ENCODE assay signal across 1 cellular context in genomic region chr6:21710908-21711627, GRCh38.
A peak's percentile ranks its signal among the peaks of the same experiment; 100 is the strongest.
TF ChIP-seq lines count a peak whose summit lies in the region.

No MANE protein-coding gene starts in this region.

TF ChIP-seq in HepG2, 621 proteins besides CTCF, POLR2A, EP300 and RAD21 (continued from another document):
- TF ChIP-seq ARID5B (CRISPR knock-in tag; IDR thresholded peaks at IDR 0.05) (0 out of 2 replicates have a peak, but pooled peaks have one; percentile 28), NR2F2 (IDR thresholded peaks at IDR 0.05; ENCODE audit: borderline replicate concordance, low read depth) (peak; percentile 62; the same call in 1 of the 2 replicates), FOXK2 (IDR thresholded peaks at IDR 0.05) (no peak), SOX5 (CRISPR knock-in tag; IDR thresholded peaks at IDR 0.05; ENCODE audit: borderline replicate concordance) (peak; percentile 81), ZKSCAN1 (IDR thresholded peaks at IDR 0.05; ENCODE audit: low read length) (no peak), ZNF3 (CRISPR knock-in tag; IDR thresholded peaks at IDR 0.05) (peak; percentile 85; the same call in 1 of the 2 replicates), ZNF616 (CRISPR knock-in tag; IDR thresholded peaks at IDR 0.05; ENCODE audit: low read depth) (no peak), ZNF546 (CRISPR knock-in tag; conservative IDR thresholded peaks at IDR 0.05) (no peak), NR2F1 (CRISPR knock-in tag; IDR thresholded peaks at IDR 0.05) (0 out of 4 replicates have a peak, but pooled peaks of 1 of the 2 experiments have one; percentile 17), ZNF770 (CRISPR knock-in tag; IDR thresholded peaks at IDR 0.05) (no peak), NR3C1 (CRISPR knock-in tag; IDR thresholded peaks at IDR 0.05) (no peak), SRF (IDR thresholded peaks at IDR 0.05; ENCODE audit: low read depth, low read length) (peak; percentile 68; the same call in 1 of the 2 replicates), HCFC1 (IDR thresholded peaks at IDR 0.05; ENCODE audit: low read depth, low read length) (no peak), NR2F6 (IDR thresholded peaks at IDR 0.05) (peak; percentile 81), NR2F6 (CRISPR knock-in tag; IDR thresholded peaks at IDR 0.05) (peak; percentile 68), PPARG (CRISPR knock-in tag; conservative IDR thresholded peaks at IDR 0.05) (peak; percentile 85), PATZ1 (CRISPR knock-in tag; IDR thresholded peaks at IDR 0.05) (peak; percentile 78)
